8 cellular contexts compared by ENCODE assay signal in the genomic region with DNA sequence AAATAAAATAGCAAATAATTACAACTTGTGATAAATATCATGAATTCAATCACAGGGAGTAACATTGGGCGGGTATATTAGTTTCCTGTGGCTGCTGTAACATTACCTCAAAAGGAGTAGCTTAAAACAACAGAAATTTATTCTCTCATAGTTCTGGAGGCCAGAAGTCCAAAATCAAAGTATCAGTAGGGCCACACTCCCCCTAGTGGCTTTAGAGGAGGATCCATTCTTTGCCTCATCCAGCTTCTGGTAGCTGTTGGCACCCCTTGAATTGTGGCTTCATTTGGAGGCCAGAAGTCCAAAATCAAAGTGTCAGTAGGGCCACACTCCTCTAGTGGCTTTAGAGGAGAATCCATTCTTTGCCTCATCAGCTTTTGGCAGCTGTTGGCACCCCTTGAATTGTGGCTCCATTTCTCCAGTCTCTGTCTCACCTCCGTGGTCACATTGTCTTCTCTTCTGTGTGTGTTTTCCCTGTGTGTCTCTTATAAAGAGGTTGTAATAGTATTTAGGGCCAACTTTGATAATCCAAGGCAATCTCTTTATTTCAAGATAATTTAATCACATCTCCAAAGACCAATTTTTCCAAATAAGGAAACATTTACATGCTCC. TPM values are rescaled to one million over a fixed set of nuclear protein-coding genes. Genes with fewer than 3 reads are reported as not detected.
DNase-seq lines count a peak whose midpoint lies in the region; ATAC-seq and TF ChIP-seq lines count a peak whose summit lies in the region.

No MANE protein-coding gene starts in this region.

- H3K79me2 ChIP-seq in SK-N-SH (ENCODE audit: insufficient read depth) (no peaks in the 10 kb centered on the region), osteoblast (ENCODE audit: insufficient read depth, low read length) (no peaks in the 10 kb centered on the region)

- WGBS in SK-N-SH (ENCODE audit: low lambda C conversion rate) = 54% methylated on average over 2 of the region's 2 CpGs

- H3K27me3 ChIP-seq in SK-N-SH (ENCODE audit: insufficient read depth) (no peaks in the 10 kb centered on the region), osteoblast (ENCODE audit: insufficient read depth, low read length) (no peaks in the 10 kb centered on the region)

- no peaks in the 10 kb centered on the region for H3F3A ChIP-seq in SK-N-SH (replicated peaks; ENCODE audit: insufficient read depth)

- H3K9ac ChIP-seq in SK-N-SH = no peak overlapping the region

- H3K4me1 ChIP-seq in SK-N-SH (ENCODE audit: control insufficient read depth in 1 of 2, insufficient read depth in 2 of 2, low read depth in 1 of 2, low read length in 1 of 2) (peaks cover 0 to 12% of the 10 kb centered on the region in 2 experiments; a peak in 1 of 4 replicates), osteoblast (ENCODE audit: insufficient read depth, low read length) (peaks cover 13% of the 10 kb centered on the region)

- H3K36me3 ChIP-seq in SK-N-SH (replicated peaks in 1 of 2; ENCODE audit: control insufficient read depth in 1 of 2, insufficient read depth in 2 of 2, low read length in 1 of 2) (no peaks in the 10 kb centered on the region), osteoblast (ENCODE audit: insufficient read depth, low read length) (no peaks in the 10 kb centered on the region)

- no peaks in the 10 kb centered on the region for H3K9me3 ChIP-seq in SK-N-SH
- H3K9me3 ChIP-seq in osteoblast (ENCODE audit: low read depth, low read length) = no peaks in the 10 kb centered on the region

- DNase-seq in SK-N-SH (peak; percentile 27), LNCaP clone FGC (ENCODE audit: low read depth) (no peak), cardiac fibroblast (ENCODE audit: low read depth in 2 of 2) (peak; percentile 66 to 74), osteoblast (ENCODE audit: insufficient read length, low spot score, missing footprints) (peak; percentile 71), DMS79 treated with DMSO at 0.1 percent for 48 hours (lab: John Stamatoyannopoulos, UW) (no peak)
- DNase-seq in activated CD4-positive, CD25-positive, alpha-beta regulatory T cell (lab: John Stamatoyannopoulos, UW) = no peak

- peak; percentile 61 for TF ChIP-seq RAD21 in SK-N-SH (IDR thresholded peaks at IDR 0.05; ENCODE audit: low read length)

- no peaks in the 10 kb centered on the region for H4K20me1 ChIP-seq in SK-N-SH (ENCODE audit: insufficient read depth)
- no peaks in the 10 kb centered on the region for H4K20me1 ChIP-seq in osteoblast (ENCODE audit: insufficient read depth, low read length)

- CTCF ChIA-PET in SK-N-SH (lab: Yijun Ruan, JAX) = interaction anchor here (0.6 to 2.0 kb wide), 13 partner anchors 10 to 414 kb away, joined by 3 to 12 read pairs (median 3); no protein-coding TSS in a partner anchor

- H3K4me3 ChIP-seq in SK-N-SH (ENCODE audit: low read depth in 2 of 2, low read length in 1 of 2) = no peak overlapping the region
- H3K4me3 ChIP-seq in LNCaP clone FGC (ENCODE audit: low read depth, low read length) = no peak overlapping the region
- no peak overlapping the region for H3K4me3 ChIP-seq in cardiac fibroblast (replicated peaks in 1 of 2; ENCODE audit: low read depth in 2 of 2, low read length in 2 of 2)
- H3K4me3 ChIP-seq in osteoblast (ENCODE audit: insufficient read depth, low read length) = no peak overlapping the region

- no peak overlapping the region for H3K27ac ChIP-seq in SK-N-SH (ENCODE audit: low read depth in 2 of 2, low read length in 1 of 2)
- H3K27ac ChIP-seq in osteoblast (ENCODE audit: low read depth, low read length) = no peak overlapping the region

- POLR2A ChIA-PET in SK-N-SH (lab: Yijun Ruan, JAX) = no interaction called here

- ATAC-seq in SK-N-SH treated with all-trans-retinoic acid at 6 μM for 48 hours (no peak), GM18519 (IDR thresholded peaks at IDR 0.05; ENCODE audit: low FRiP score, unreplicated experiment) (no peak)

- peak; percentile 66 for TF ChIP-seq CTCF in SK-N-SH (IDR thresholded peaks at IDR 0.05)
- peak; percentile 72 for TF ChIP-seq CTCF in LNCaP clone FGC (IDR thresholded peaks at IDR 0.05; ENCODE audit: control insufficient read depth, extremely low read depth, insufficient read depth)
- peak; percentile 71 for TF ChIP-seq CTCF in cardiac fibroblast (IDR thresholded peaks at IDR 0.05; ENCODE audit: low read depth, low read length)
- TF ChIP-seq CTCF in osteoblast (IDR thresholded peaks at IDR 0.05; ENCODE audit: extremely low read depth, low read depth, low read length) = peak; percentile 77

- TF ChIP-seq EP300 in SK-N-SH (IDR thresholded peaks at IDR 0.05; ENCODE audit: borderline replicate concordance in 1 of 2, low read depth in 1 of 2, low read length in 1 of 2) = no peak

- H3K4me2 ChIP-seq in SK-N-SH = no peak overlapping the region
- H3K4me2 ChIP-seq in osteoblast (ENCODE audit: insufficient read depth, low read length) = no peak overlapping the region

- H2AFZ ChIP-seq in SK-N-SH (ENCODE audit: low read depth) (no peak overlapping the region), osteoblast (ENCODE audit: low read length) (peak overlapping the region; percentile 21)

- no peaks in the 10 kb centered on the region; the same call in 1 of the 2 replicates for H3K9me2 ChIP-seq in SK-N-SH

TF ChIP-seq in SK-N-SH, 30 proteins besides CTCF, POLR2A, EP300 and RAD21:
- no peak for TF ChIP-seq CHD2 (IDR thresholded peaks at IDR 0.05; ENCODE audit: low read length, partially characterized antibody)
- no peak for TF ChIP-seq RFX5 (IDR thresholded peaks at IDR 0.05; ENCODE audit: low read length)
- no peak for TF ChIP-seq YY1 (IDR thresholded peaks at IDR 0.05; ENCODE audit: low read depth)
- no peak for TF ChIP-seq TAF1 (IDR thresholded peaks at IDR 0.05; ENCODE audit: borderline replicate concordance, low read depth, low read length)
- TF ChIP-seq SMC3 (IDR thresholded peaks at IDR 0.05; ENCODE audit: low read depth, low read length) = peak; percentile 61

TF ChIP-seq in SK-N-SH treated with all-trans-retinoic acid at 6 μM for 48 hours, 23 proteins besides CTCF, POLR2A, EP300 and RAD21:
- TF ChIP-seq ZFP30 (CRISPR knock-in tag; IDR thresholded peaks at IDR 0.05) (no peak), ZC3H10 (CRISPR knock-in tag; IDR thresholded peaks at IDR 0.05) (no peak), ZFP3 (CRISPR knock-in tag; IDR thresholded peaks at IDR 0.05) (no peak), SNAI2 (CRISPR knock-in tag; IDR thresholded peaks at IDR 0.05) (no peak), CSDC2 (CRISPR knock-in tag; IDR thresholded peaks at IDR 0.05) (no peak), GLIS3 (CRISPR knock-in tag; IDR thresholded peaks at IDR 0.05) (no peak)

RNA-seq across cellular contexts. Expression of gene CFAP20DC, which starts 3.1 kb away (rescaled TPM):
- 1.8 and 1.9 TPM in 2 replicates for polyA plus RNA-seq in SK-N-SH (2012; rRNA removed)
- 2.2 and 2.4 TPM in 2 replicates for polyA plus RNA-seq in SK-N-SH (2012; cell fraction: cytosol; rRNA removed)
- 1.6 and 2.3 TPM in 2 replicates for polyA plus RNA-seq in SK-N-SH (2012; cell fraction: nucleus; rRNA removed)
- total RNA-seq in osteoblast = 2.2 and 4.7 TPM in 2 replicates

Comparison
In these comparisons a context has a peak if more than half of its experiments do, and no peak if none do; other contexts are left out.
1. DNase-seq: peak in SK-N-SH (single experiment), cardiac fibroblast (2 of 2) and osteoblast (single experiment); none in LNCaP clone FGC (single experiment), activated CD4-positive, CD25-positive, alpha-beta regulatory T cell (0 of 4) and DMS79 treated with DMSO at 0.1 percent for 48 hours (single experiment).
2. Peak in every context shown above with its lines, with median percentiles within 50 percentile points of each other: CTCF ChIP-seq.